Comparison of ENCODE assay signal across 16 cellular contexts in the genomic region with DNA sequence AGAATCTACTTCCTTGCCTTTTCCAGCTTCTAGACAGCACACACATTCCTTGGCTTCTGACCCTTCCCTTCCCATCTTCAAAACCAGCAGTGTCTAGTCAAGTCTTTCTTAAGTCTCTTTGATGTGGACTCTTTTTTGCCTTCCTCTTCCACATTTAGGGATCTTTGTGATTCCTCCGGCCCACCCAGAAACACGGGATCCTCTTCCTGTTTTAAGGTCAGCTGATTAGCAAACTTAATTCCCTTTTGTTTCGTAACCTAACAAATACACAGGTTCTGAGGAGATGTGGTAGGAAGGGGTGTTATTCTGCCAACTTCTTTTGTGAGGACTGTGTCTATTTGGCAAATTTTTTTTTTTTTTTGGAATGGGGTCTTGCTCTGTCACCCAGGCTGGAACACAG. TPM values are rescaled to one million over a fixed set of nuclear protein-coding genes. Genes with fewer than 3 reads are reported as not detected.
A peak's percentile ranks its signal among the peaks of the same experiment; 100 is the strongest.
DNase-seq lines count a peak whose midpoint lies in the region; ATAC-seq and TF ChIP-seq lines count a peak whose summit lies in the region.
"Had no signal": no experiment of that assay in that cellular context is flagged by ENCODE, and none has a peak within 500 bp of the region (broad histone marks: within the 10 kb centered on the region; RNA-seq: fewer than 3 reads in every experiment).

No MANE protein-coding gene starts in this region.

- H3K79me2 ChIP-seq in PC-3 (ENCODE audit: low read length) = 0 out of 2 replicates have a peak, but pooled peaks cover 4% of the 10 kb centered on the region

- H3K4me2 ChIP-seq in PC-3 (ENCODE audit: low read length) = no peak overlapping the region

- H3K9me2 ChIP-seq in PC-3 (replicated peaks; ENCODE audit: low read length) = no peaks in the 10 kb centered on the region

- intact Hi-C loops in PC-3 (cut with micrococcal nuclease) = no loop called here
- intact Hi-C loops in esophagus squamous epithelium (cut with DNase I) = no loop called here
- intact Hi-C loops in gastrocnemius medialis (cut with DNase I; ENCODE audit: low total_unique reads) = no loop called here

- POLR2A ChIA-PET in PC-3 (lab: Charles Lee; ENCODE audit: unreplicated experiment) = no interaction called here

- WGBS in esophagus squamous epithelium, 2 donors = 74 to 89% methylated on average over 3 of the region's 3 CpGs

- no peaks in the 10 kb centered on the region for H3K27me3 Mint-ChIP-seq in activated naive CD8-positive, alpha-beta T cell treated with anti-CD3 and anti-CD28 coated beads for 36 hours
- H3K27me3 Mint-ChIP-seq: activated B cell treated with CpG ODN at 0.5 μM for 24 hours; activated naive CD8-positive, alpha-beta T cell treated with anti-CD3 and anti-CD28 coated beads, Interleukin-2, amount 10 ng/mL, durations not matched to agents 7 days and 5 days; CD8-positive, alpha-beta memory T cell had no signal

- ATAC-seq in PC-3 (no peak), gastrocnemius medialis (no peak), HG02798 (IDR thresholded peaks at IDR 0.05; ENCODE audit: poor library complexity, unreplicated experiment) (no peak)
- ATAC-seq: body of pancreas had no signal

- no peak overlapping the region for H3K4me3 Mint-ChIP-seq in activated naive CD8-positive, alpha-beta T cell treated with anti-CD3 and anti-CD28 coated beads for 36 hours
- H3K4me3 Mint-ChIP-seq: activated B cell treated with CpG ODN at 0.5 μM for 24 hours; activated naive CD8-positive, alpha-beta T cell treated with anti-CD3 and anti-CD28 coated beads, Interleukin-2, amount 10 ng/mL, durations not matched to agents 7 days and 5 days; CD8-positive, alpha-beta memory T cell had no signal

- H3K36me3 Mint-ChIP-seq in activated naive CD8-positive, alpha-beta T cell treated with anti-CD3 and anti-CD28 coated beads for 36 hours = peaks cover 43% of the 10 kb centered on the region

- H3K9ac ChIP-seq in PC-3 (ENCODE audit: low read length) = no peak overlapping the region

- H3K4me1 Mint-ChIP-seq in activated naive CD8-positive, alpha-beta T cell treated with anti-CD3 and anti-CD28 coated beads for 36 hours = peaks cover 6% of the 10 kb centered on the region
- H3K4me1 Mint-ChIP-seq: activated B cell treated with CpG ODN at 0.5 μM for 24 hours had no signal

- TSS peak; percentile 5 for BruUV-seq in PC-3 (replicated peaks; lab: Mats Ljungman, UMichigan)

- H2AFZ ChIP-seq in PC-3 (ENCODE audit: low read length) = no peak overlapping the region

- H3K27me3 ChIP-seq in PC-3 (ENCODE audit: low read length) = no peaks in the 10 kb centered on the region
- H3K27me3 ChIP-seq in esophagus squamous epithelium = no peaks in the 10 kb centered on the region
- no peaks in the 10 kb centered on the region for H3K27me3 ChIP-seq in gastrocnemius medialis
- H3K27me3 ChIP-seq: body of pancreas had no signal

- no peak overlapping the region for H3K27ac Mint-ChIP-seq in activated naive CD8-positive, alpha-beta T cell treated with anti-CD3 and anti-CD28 coated beads for 36 hours
- H3K27ac Mint-ChIP-seq: activated B cell treated with CpG ODN at 0.5 μM for 24 hours; activated naive CD8-positive, alpha-beta T cell treated with anti-CD3 and anti-CD28 coated beads, Interleukin-2, amount 10 ng/mL, durations not matched to agents 7 days and 5 days had no signal

- in situ Hi-C loops in gastrocnemius medialis (cut with MboI; ENCODE audit: low sequenced_read_pairs in 4 of 4) = loop anchor here in 2 of 4 donors (10.0 kb wide), 2 partner anchors 172 to 182 kb away; a partner anchor contains a TSS

- no peaks in the 10 kb centered on the region for H3F3A ChIP-seq in PC-3 (ENCODE audit: low read length, unreplicated experiment)

- TF ChIP-seq CTCF in PC-3 (conservative IDR thresholded peaks at IDR 0.05; ENCODE audit: low read depth, low read length) = no peak
- TF ChIP-seq CTCF in esophagus squamous epithelium (IDR thresholded peaks at IDR 0.05) = no peak
- TF ChIP-seq CTCF in gastrocnemius medialis (IDR thresholded peaks at IDR 0.05 in 4 of 5, conservative IDR thresholded peaks at IDR 0.05 in 1 of 5) = no peak

- CTCF ChIA-PET in PC-3 (lab: Charles Lee) = no interaction called here

- H3K9me3 Mint-ChIP-seq in activated naive CD8-positive, alpha-beta T cell treated with anti-CD3 and anti-CD28 coated beads for 36 hours = no peaks in the 10 kb centered on the region
- H3K9me3 Mint-ChIP-seq: activated B cell treated with CpG ODN at 0.5 μM for 24 hours; activated naive CD8-positive, alpha-beta T cell treated with anti-CD3 and anti-CD28 coated beads, Interleukin-2, amount 10 ng/mL, durations not matched to agents 7 days and 5 days; CD8-positive, alpha-beta memory T cell had no signal

- H3K36me3 ChIP-seq in PC-3 (ENCODE audit: low read depth, low read length) (peaks cover 23% of the 10 kb centered on the region; the same call in 1 of the 2 replicates), esophagus squamous epithelium (peaks cover 3 to 77% (median 4%) of the 10 kb centered on the region in 3 donors), gastrocnemius medialis (peaks cover 0 to 34% of the 10 kb centered on the region in 2 donors)

- H3K27ac ChIP-seq in PC-3 (ENCODE audit: low read length) (no peak overlapping the region), esophagus squamous epithelium (peak overlapping the region in 3 of 4 donors; percentile 60 to 78 (median 76)), gastrocnemius medialis (peak overlapping the region; percentile 27 to 86 (median 82))

- no peaks in the 10 kb centered on the region for H3K9me3 ChIP-seq in PC-3 (ENCODE audit: low read length)
- H3K9me3 ChIP-seq in esophagus squamous epithelium = no peaks in the 10 kb centered on the region
- H3K9me3 ChIP-seq in gastrocnemius medialis = no peaks in the 10 kb centered on the region
- H3K9me3 ChIP-seq: body of pancreas had no signal

- H3K4me1 ChIP-seq in PC-3 (ENCODE audit: insufficient read depth, low read length) = peaks cover 30% of the 10 kb centered on the region
- H3K4me1 ChIP-seq in esophagus squamous epithelium = peaks cover 31 to 56% (median 42%) of the 10 kb centered on the region in 3 donors
- peaks cover 20 to 52% of the 10 kb centered on the region in 2 donors for H3K4me1 ChIP-seq in gastrocnemius medialis

- H3K4me3 ChIP-seq in PC-3 (ENCODE audit: low read length) (no peak overlapping the region), esophagus squamous epithelium (no peak overlapping the region), gastrocnemius medialis (no peak overlapping the region)
- H3K4me3 ChIP-seq: body of pancreas had no signal

- no peaks in the 10 kb centered on the region for H4K20me1 ChIP-seq in PC-3 (ENCODE audit: low read length)

- DNase-seq in CD1c-positive myeloid dendritic cell (ENCODE audit: extremely low spot score) (peak; percentile 80), PC-3 (no peak), esophagus squamous epithelium (lab: John Stamatoyannopoulos, UW) (no peak), gastrocnemius medialis (no peak), NCI-H2227 (lab: John Stamatoyannopoulos, UW; ENCODE audit: unreplicated experiment) (no peak), NCI-H146 (lab: John Stamatoyannopoulos, UW) (no peak)
- no peak for DNase-seq in activated naive CD8-positive, alpha-beta T cell treated with anti-CD3 and anti-CD28 coated beads for 36 hours
- DNase-seq: activated B cell treated with CpG ODN at 0.5 μM for 24 hours; activated naive CD8-positive, alpha-beta T cell treated with anti-CD3 and anti-CD28 coated beads, Interleukin-2, amount 10 ng/mL, durations not matched to agents 7 days and 5 days; body of pancreas; CD8-positive, alpha-beta memory T cell; KBM-7; NCI-H187; NCI-H345; nucleus accumbens had no signal

- TF ChIP-seq POLR2A in esophagus squamous epithelium (IDR thresholded peaks at IDR 0.05) (no peak), gastrocnemius medialis (IDR thresholded peaks at IDR 0.05) (no peak)

RNA-seq across cellular contexts. Expression of a gene that starts 14.8 kb away (rescaled TPM):
- 13.6 and 18.8 TPM in 2 replicates for total RNA-seq in PC-3 (2014; rRNA removed)
- total RNA-seq in esophagus squamous epithelium = 10 to 100 TPM in 2 of 4 donors, 1 to 10 TPM in 2; 9.0 to 14.3 (median 11.7) TPM
- total RNA-seq in gastrocnemius medialis = 1 to 10 TPM; 4.1 to 9.2 (median 5.5) TPM
- total RNA-seq in activated naive CD8-positive, alpha-beta T cell treated with anti-CD3 and anti-CD28 coated beads for 36 hours = 10 to 100 TPM; 32.0 to 34.4 TPM

RNA-seq across cellular contexts. Expression of a gene that starts 14.9 kb away (rescaled TPM):
- total RNA-seq in PC-3 (2014; rRNA removed) (3.3 and 8.9 TPM in 2 replicates), esophagus squamous epithelium (1 to 10 TPM; 2.2 to 9.3 (median 6.1) TPM), gastrocnemius medialis (10 to 100 TPM in 2 of 4 donors, 1 to 10 TPM in 2; 8.3 to 17.3 (median 9.4) TPM)
- total RNA-seq in activated naive CD8-positive, alpha-beta T cell treated with anti-CD3 and anti-CD28 coated beads for 36 hours = 1 to 10 TPM; 3.3 to 4.0 TPM
